In genomic region chr10:19488592-19489280, GRCh38 we compare ENCODE assay signal across 10 cellular contexts.
DNase-seq lines count a peak whose midpoint lies in the region; ATAC-seq and TF ChIP-seq lines count a peak whose summit lies in the region.
"Had no signal": no experiment of that assay in that cellular context is flagged by ENCODE, and none has a peak within 500 bp of the region (broad histone marks: within the 10 kb centered on the region; RNA-seq: fewer than 3 reads in every experiment).

No MANE protein-coding gene starts in this region.

- H3K9me3 Mint-ChIP-seq in brain: peaks cover 0 to 2% (median 0%) of the 10 kb centered on the region in 5 experiments
- H3K9me3 Mint-ChIP-seq in T-helper 2 cell treated with Interferon-gamma antibody and Interleukin-4, amounts not matched to agents 5 μg/mL and 100 μg/mL, for 36 hours: peaks cover 11% of the 10 kb centered on the region
- peaks cover 1 to 23% (median 9%) of the 10 kb centered on the region in 5 donors for H3K9me3 Mint-ChIP-seq in CD8-positive, alpha-beta memory T cell

- DNase-seq in HAP-1 (ENCODE audit: low spot score in 2 of 2): peak; percentile 51 to 80
- peak; percentile 3 for DNase-seq in iris pigment epithelial cell (ENCODE audit: low read depth)
- DNase-seq in skeletal muscle cell (ENCODE audit: low read depth): no peak
- DNase-seq in T-helper 2 cell treated with Interferon-gamma antibody and Interleukin-4, amounts not matched to agents 5 μg/mL and 100 μg/mL, for 36 hours (ENCODE audit: low spot score): no peak
- DNase-seq in activated naive CD4-positive, alpha-beta T cell (lab: John Stamatoyannopoulos, UW): no peak
- no peak for DNase-seq in CD8-positive, alpha-beta memory T cell
- DNase-seq: activated CD4-positive, alpha-beta memory T cell treated with anti-CD3 and anti-CD28 coated beads for 36 hours; NCI-H2227 treated with DMSO at 0.1 percent for 48 hours had no signal

- H3K36me3 ChIP-seq in HAP-1 (replicated peaks): no peaks in the 10 kb centered on the region
- no peaks in the 10 kb centered on the region for H3K36me3 ChIP-seq in CD8-positive, alpha-beta memory T cell (ENCODE audit: insufficient read depth, low read length)

- CTCF ChIA-PET in CD8-positive, alpha-beta memory T cell (lab: Charles Lee): no interaction called here

- POLR2A ChIA-PET in CD8-positive, alpha-beta memory T cell (lab: Charles Lee): no interaction called here

- H3K4me3 Mint-ChIP-seq in brain: peak overlapping the region; percentile 18 to 74 (median 55)
- H3K4me3 Mint-ChIP-seq in T-helper 2 cell treated with Interferon-gamma antibody and Interleukin-4, amounts not matched to agents 5 μg/mL and 100 μg/mL, for 36 hours: no peak overlapping the region
- no peak overlapping the region for H3K4me3 Mint-ChIP-seq in CD8-positive, alpha-beta memory T cell
- H3K4me3 Mint-ChIP-seq: activated CD4-positive, alpha-beta memory T cell treated with anti-CD3 and anti-CD28 coated beads for 36 hours had no signal

- in situ Hi-C loops in HAP-1 (cut with MboI; ENCODE audit: low sequenced_read_pairs): no loop called here

- H3K36me3 Mint-ChIP-seq in brain: no peaks in the 10 kb centered on the region
- no peaks in the 10 kb centered on the region for H3K36me3 Mint-ChIP-seq in T-helper 2 cell treated with Interferon-gamma antibody and Interleukin-4, amounts not matched to agents 5 μg/mL and 100 μg/mL, for 36 hours (ENCODE audit: low read depth)
- H3K36me3 Mint-ChIP-seq in CD8-positive, alpha-beta memory T cell: no peaks in the 10 kb centered on the region
- H3K36me3 Mint-ChIP-seq: activated CD4-positive, alpha-beta memory T cell treated with anti-CD3 and anti-CD28 coated beads for 36 hours had no signal

- peak overlapping the region in 1 of 5 experiments; percentile 66 for H3K27ac Mint-ChIP-seq in brain
- H3K27ac Mint-ChIP-seq in T-helper 2 cell treated with Interferon-gamma antibody and Interleukin-4, amounts not matched to agents 5 μg/mL and 100 μg/mL, for 36 hours: no peak overlapping the region
- H3K27ac Mint-ChIP-seq in CD8-positive, alpha-beta memory T cell: no peak overlapping the region
- H3K27ac Mint-ChIP-seq: activated CD4-positive, alpha-beta memory T cell treated with anti-CD3 and anti-CD28 coated beads for 36 hours had no signal

- H3K27me3 ChIP-seq in HAP-1 (ENCODE audit: low read depth): no peaks in the 10 kb centered on the region
- H3K27me3 ChIP-seq in CD8-positive, alpha-beta memory T cell (ENCODE audit: insufficient read depth, low read length, poor library complexity, severe bottlenecking): no peaks in the 10 kb centered on the region

- no peaks in the 10 kb centered on the region for H3K9me3 ChIP-seq in HAP-1
- no peaks in the 10 kb centered on the region for H3K9me3 ChIP-seq in CD8-positive, alpha-beta memory T cell (ENCODE audit: low read length)

- no peak overlapping the region for H3K27ac ChIP-seq in CD8-positive, alpha-beta memory T cell (ENCODE audit: low read depth, low read length)

- no peak for ATAC-seq in GM18858 (IDR thresholded peaks at IDR 0.05; ENCODE audit: unreplicated experiment)

- H3K4me1 Mint-ChIP-seq in brain: peaks cover 6% of the 10 kb centered on the region
- no peaks in the 10 kb centered on the region for H3K4me1 Mint-ChIP-seq in T-helper 2 cell treated with Interferon-gamma antibody and Interleukin-4, amounts not matched to agents 5 μg/mL and 100 μg/mL, for 36 hours (ENCODE audit: low read depth)
- no peaks in the 10 kb centered on the region for H3K4me1 Mint-ChIP-seq in CD8-positive, alpha-beta memory T cell

- TF ChIP-seq CTCF in brain (conservative IDR thresholded peaks at IDR 0.05): peak; percentile 14 to 20

- no peaks in the 10 kb centered on the region for H3K27me3 Mint-ChIP-seq in brain
- H3K27me3 Mint-ChIP-seq in T-helper 2 cell treated with Interferon-gamma antibody and Interleukin-4, amounts not matched to agents 5 μg/mL and 100 μg/mL, for 36 hours (ENCODE audit: low read depth): no peaks in the 10 kb centered on the region
- H3K27me3 Mint-ChIP-seq in CD8-positive, alpha-beta memory T cell: no peaks in the 10 kb centered on the region
- H3K27me3 Mint-ChIP-seq: activated CD4-positive, alpha-beta memory T cell treated with anti-CD3 and anti-CD28 coated beads for 36 hours had no signal

- peaks cover 11% of the 10 kb centered on the region for H3K4me1 ChIP-seq in HAP-1
- H3K4me1 ChIP-seq in CD8-positive, alpha-beta memory T cell (ENCODE audit: insufficient read depth, low read length): no peaks in the 10 kb centered on the region

- peak overlapping the region; percentile 14; the same call in 1 of the 2 replicates for H3K4me3 ChIP-seq in HAP-1
- H3K4me3 ChIP-seq in skeletal muscle cell (ENCODE audit: low read depth, low read length): peak overlapping the region; percentile 23
- no peak overlapping the region for H3K4me3 ChIP-seq in CD8-positive, alpha-beta memory T cell (ENCODE audit: low read length)

Comparison
In these comparisons a context has a peak if more than half of its experiments do, and no peak if none do; other contexts are left out.
1. DNase-seq: peak in HAP-1 (2 of 2) and iris pigment epithelial cell (single experiment); none in skeletal muscle cell (single experiment), T-helper 2 cell treated with Interferon-gamma antibody and Interleukin-4, amounts not matched to agents 5 μg/mL and 100 μg/mL, for 36 hours (single experiment), activated naive CD4-positive, alpha-beta T cell (0 of 4) and CD8-positive, alpha-beta memory T cell (0 of 5).
2. H3K4me3 Mint-ChIP-seq: peak in brain (5 of 5); none in T-helper 2 cell treated with Interferon-gamma antibody and Interleukin-4, amounts not matched to agents 5 μg/mL and 100 μg/mL, for 36 hours (single experiment) and CD8-positive, alpha-beta memory T cell (0 of 7).